1 cellular context compared by ENCODE assay signal in the genomic region with DNA sequence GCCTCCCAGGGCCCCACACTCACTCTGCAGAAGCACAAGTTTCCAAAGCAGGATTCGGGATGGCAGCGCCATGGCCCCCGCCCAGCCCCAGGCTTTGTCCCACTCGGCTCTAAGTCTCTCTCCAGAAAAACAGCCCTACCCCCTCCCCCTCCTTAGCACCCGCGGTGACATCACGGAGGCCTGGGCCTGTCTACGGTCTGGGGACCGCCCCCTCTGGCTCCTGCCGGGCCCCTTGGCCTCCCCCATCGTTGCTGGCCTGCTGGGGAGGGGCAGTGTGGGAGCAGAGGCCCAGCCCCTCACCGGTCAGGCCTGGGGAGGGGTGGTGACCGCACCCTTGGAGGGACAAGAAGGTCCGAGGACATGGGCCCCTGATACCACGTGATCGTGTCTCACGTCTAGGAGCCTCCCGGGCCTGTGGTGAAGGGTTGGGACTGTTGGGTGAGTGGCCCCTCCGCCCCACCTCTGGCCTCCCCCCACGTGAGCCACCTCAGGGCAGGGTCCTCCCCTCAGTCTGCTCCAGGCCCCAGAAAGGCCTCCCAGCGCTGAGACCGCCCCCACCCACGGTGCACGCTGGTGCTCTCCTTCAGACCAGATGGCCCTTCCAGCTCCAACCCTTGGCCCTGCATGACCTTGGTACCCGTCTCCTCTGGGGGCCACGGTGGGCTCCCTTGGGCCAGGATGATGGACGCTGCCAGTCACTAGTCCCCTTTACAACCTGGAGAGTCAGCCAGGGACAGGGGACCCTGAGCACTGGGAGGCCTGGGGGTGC.
TF ChIP-seq lines count a peak whose summit lies in the region.

Gene MXRA8, minus strand, starts transcription at position 123 of the 769 bp plus-strand sequence. Its CDS starts 51 bp downstream, at position 72.

TF ChIP-seq in K562, 482 proteins besides CTCF, POLR2A, EP300 and RAD21 (continued from another document and continues in another):
- TF ChIP-seq ZNF561 (CRISPR knock-in tag; conservative IDR thresholded peaks at IDR 0.05) (no peak), NFATC3 (IDR thresholded peaks at IDR 0.05) (no peak), PTTG1 (tag; IDR thresholded peaks at IDR 0.05; ENCODE audit: low read depth) (no peak), NFE2L1 (tag; IDR thresholded peaks at IDR 0.05; ENCODE audit: borderline replicate concordance, low read depth) (no peak), ZNF707 (CRISPR knock-in tag; conservative IDR thresholded peaks at IDR 0.05) (no peak), ZNF232 (CRISPR knock-in tag; IDR thresholded peaks at IDR 0.05) (no peak), PTRF (tag; IDR thresholded peaks at IDR 0.05) (no peak), ZNF239 (CRISPR knock-in tag; IDR thresholded peaks at IDR 0.05) (no peak), SP1 (CRISPR knock-in tag; IDR thresholded peaks at IDR 0.05) (peak; percentile 60; the same call in 1 of the 2 replicates), U2AF1 (optimal IDR thresholded peaks at IDR 0.05; ENCODE audit: low read depth, low read length) (no peak), EP400 (IDR thresholded peaks at IDR 0.05) (peak; percentile 63; the same call in 1 of the 2 replicates), PHTF2 (CRISPR knock-in tag; IDR thresholded peaks at IDR 0.05) (no peak), PRDM10 (IDR thresholded peaks at IDR 0.05; ENCODE audit: partially characterized antibody) (peak; percentile 54), ARNT (IDR thresholded peaks at IDR 0.05) (peak in 1 of 2 experiments; percentile 16; a peak in 1 of 4 replicates), ETV6 (IDR thresholded peaks at IDR 0.05; ENCODE audit: borderline replicate concordance in 1 of 2, low read depth in 2 of 2, low read length in 1 of 2) (no peak), ETV6 (CRISPR knock-in tag; IDR thresholded peaks at IDR 0.05; ENCODE audit: borderline replicate concordance) (no peak), ZNF507 (tag; conservative IDR thresholded peaks at IDR 0.05) (no peak), ZBTB40 (IDR thresholded peaks at IDR 0.05) (no peak), ZBTB40 (CRISPR knock-in tag; IDR thresholded peaks at IDR 0.05) (no peak), ZNF354B (CRISPR knock-in tag; IDR thresholded peaks at IDR 0.05) (no peak), HDAC3 (IDR thresholded peaks at IDR 0.05; ENCODE audit: borderline replicate concordance, partially characterized antibody) (no peak), NBN (IDR thresholded peaks at IDR 0.05; ENCODE audit: low read depth) (no peak), ZNF76 (CRISPR knock-in tag; IDR thresholded peaks at IDR 0.05; ENCODE audit: borderline replicate concordance) (no peak), ZBTB8A (IDR thresholded peaks at IDR 0.05; ENCODE audit: partially characterized antibody) (no peak), ZFP1 (CRISPR knock-in tag; IDR thresholded peaks at IDR 0.05) (no peak), NELFE (IDR thresholded peaks at IDR 0.05; ENCODE audit: insufficient read depth, insufficient read length) (no peak), NR1H2 (CRISPR knock-in tag; IDR thresholded peaks at IDR 0.05) (no peak), CBX3 (IDR thresholded peaks at IDR 0.05; ENCODE audit: borderline replicate concordance in 1 of 2, low read length in 2 of 2) (no peak), GMEB1 (CRISPR knock-in tag; IDR thresholded peaks at IDR 0.05) (no peak), SMARCE1 (IDR thresholded peaks at IDR 0.05) (no peak), CBX2 (IDR thresholded peaks at IDR 0.05; ENCODE audit: insufficient read depth, low read length, poor library complexity, severe bottlenecking) (no peak)
- TF ChIP-seq, protein P1, sequence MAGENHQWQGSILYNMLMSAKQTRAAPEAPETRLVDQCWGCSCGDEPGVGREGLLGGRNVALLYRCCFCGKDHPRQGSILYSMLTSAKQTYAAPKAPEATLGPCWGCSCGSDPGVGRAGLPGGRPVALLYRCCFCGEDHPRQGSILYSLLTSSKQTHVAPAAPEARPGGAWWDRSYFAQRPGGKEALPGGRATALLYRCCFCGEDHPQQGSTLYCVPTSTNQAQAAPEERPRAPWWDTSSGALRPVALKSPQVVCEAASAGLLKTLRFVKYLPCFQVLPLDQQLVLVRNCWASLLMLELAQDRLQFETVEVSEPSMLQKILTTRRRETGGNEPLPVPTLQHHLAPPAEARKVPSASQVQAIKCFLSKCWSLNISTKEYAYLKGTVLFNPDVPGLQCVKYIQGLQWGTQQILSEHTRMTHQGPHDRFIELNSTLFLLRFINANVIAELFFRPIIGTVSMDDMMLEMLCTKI (IDR thresholded peaks at IDR 0.05; ENCODE audit: partially characterized antibody): no peak
- TF ChIP-seq, protein P2, sequence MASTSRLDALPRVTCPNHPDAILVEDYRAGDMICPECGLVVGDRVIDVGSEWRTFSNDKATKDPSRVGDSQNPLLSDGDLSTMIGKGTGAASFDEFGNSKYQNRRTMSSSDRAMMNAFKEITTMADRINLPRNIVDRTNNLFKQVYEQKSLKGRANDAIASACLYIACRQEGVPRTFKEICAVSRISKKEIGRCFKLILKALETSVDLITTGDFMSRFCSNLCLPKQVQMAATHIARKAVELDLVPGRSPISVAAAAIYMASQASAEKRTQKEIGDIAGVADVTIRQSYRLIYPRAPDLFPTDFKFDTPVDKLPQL (IDR thresholded peaks at IDR 0.05; ENCODE audit: extremely low read depth, insufficient read length): no peak
- TF ChIP-seq, protein P3, sequence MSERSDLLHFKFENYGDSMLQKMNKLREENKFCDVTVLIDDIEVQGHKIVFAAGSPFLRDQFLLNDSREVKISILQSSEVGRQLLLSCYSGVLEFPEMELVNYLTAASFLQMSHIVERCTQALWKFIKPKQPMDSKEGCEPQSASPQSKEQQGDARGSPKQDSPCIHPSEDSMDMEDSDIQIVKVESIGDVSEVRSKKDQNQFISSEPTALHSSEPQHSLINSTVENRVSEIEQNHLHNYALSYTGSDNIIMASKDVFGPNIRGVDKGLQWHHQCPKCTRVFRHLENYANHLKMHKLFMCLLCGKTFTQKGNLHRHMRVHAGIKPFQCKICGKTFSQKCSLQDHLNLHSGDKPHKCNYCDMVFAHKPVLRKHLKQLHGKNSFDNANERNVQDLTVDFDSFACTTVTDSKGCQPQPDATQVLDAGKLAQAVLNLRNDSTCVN (CRISPR knock-in tag; IDR thresholded peaks at IDR 0.05): no peak
- TF ChIP-seq, protein P4, sequence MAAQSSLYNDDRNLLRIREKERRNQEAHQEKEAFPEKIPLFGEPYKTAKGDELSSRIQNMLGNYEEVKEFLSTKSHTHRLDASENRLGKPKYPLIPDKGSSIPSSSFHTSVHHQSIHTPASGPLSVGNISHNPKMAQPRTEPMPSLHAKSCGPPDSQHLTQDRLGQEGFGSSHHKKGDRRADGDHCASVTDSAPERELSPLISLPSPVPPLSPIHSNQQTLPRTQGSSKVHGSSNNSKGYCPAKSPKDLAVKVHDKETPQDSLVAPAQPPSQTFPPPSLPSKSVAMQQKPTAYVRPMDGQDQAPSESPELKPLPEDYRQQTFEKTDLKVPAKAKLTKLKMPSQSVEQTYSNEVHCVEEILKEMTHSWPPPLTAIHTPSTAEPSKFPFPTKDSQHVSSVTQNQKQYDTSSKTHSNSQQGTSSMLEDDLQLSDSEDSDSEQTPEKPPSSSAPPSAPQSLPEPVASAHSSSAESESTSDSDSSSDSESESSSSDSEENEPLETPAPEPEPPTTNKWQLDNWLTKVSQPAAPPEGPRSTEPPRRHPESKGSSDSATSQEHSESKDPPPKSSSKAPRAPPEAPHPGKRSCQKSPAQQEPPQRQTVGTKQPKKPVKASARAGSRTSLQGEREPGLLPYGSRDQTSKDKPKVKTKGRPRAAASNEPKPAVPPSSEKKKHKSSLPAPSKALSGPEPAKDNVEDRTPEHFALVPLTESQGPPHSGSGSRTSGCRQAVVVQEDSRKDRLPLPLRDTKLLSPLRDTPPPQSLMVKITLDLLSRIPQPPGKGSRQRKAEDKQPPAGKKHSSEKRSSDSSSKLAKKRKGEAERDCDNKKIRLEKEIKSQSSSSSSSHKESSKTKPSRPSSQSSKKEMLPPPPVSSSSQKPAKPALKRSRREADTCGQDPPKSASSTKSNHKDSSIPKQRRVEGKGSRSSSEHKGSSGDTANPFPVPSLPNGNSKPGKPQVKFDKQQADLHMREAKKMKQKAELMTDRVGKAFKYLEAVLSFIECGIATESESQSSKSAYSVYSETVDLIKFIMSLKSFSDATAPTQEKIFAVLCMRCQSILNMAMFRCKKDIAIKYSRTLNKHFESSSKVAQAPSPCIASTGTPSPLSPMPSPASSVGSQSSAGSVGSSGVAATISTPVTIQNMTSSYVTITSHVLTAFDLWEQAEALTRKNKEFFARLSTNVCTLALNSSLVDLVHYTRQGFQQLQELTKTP (IDR thresholded peaks at IDR 0.05; ENCODE audit: low read depth in 1 of 2, partially characterized antibody in 2 of 2): no peak
